In the genomic region with DNA sequence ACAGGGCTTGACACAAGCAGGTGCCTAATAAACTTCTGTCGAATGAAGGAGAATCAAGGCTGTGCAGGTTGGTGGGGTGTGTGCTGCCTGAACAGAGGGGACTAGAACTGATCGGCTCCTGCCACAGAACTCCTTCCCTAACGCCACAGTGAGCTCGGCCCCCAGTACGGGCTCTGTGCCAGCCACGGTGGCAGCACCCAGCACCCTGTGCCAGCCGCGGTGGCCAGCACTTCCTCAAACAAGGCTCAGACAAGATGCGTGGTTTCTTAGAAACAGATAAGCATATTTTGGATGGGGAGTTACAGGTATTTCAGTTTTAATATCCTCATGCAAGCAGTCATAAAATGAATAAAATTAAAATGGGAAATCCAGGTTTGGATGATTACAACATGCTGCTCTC, we compare ENCODE assay signal across 23 cellular contexts. TPM values are rescaled to one million over a fixed set of nuclear protein-coding genes. Genes with fewer than 3 reads are reported as not detected.
"Had no signal": no experiment of that assay in that cellular context is flagged by ENCODE, and none has a peak within 500 bp of the region (broad histone marks: within the 10 kb centered on the region; RNA-seq: fewer than 3 reads in every experiment).

No MANE protein-coding gene starts in this region.

- H3K36me3 ChIP-seq: MG63, Peyer's patch had no signal

- ATAC-seq: T-helper 17 cell had no signal

- H3K4me1 ChIP-seq: Peyer's patch had no signal

- H3K4me3 Mint-ChIP-seq: activated naive CD4-positive, alpha-beta T cell treated with anti-CD3 and anti-CD28 coated beads, Interleukin-2, amount 10 ng/mL, durations not matched to agents 7 days and 5 days; activated naive CD8-positive, alpha-beta T cell treated with anti-CD3 and anti-CD28 coated beads for 36 hours; T-helper 17 cell; WTC11 had no signal

- DNase-seq: activated CD4-positive, alpha-beta T cell treated with anti-CD3 and anti-CD28 coated beads for 48 hours; activated CD4-positive, alpha-beta T cell treated with anti-CD3 and anti-CD28 coated beads, Interleukin-2, amount 50 U/mL, for 48 hours; activated CD4-positive, CD25-positive, alpha-beta regulatory T cell treated with anti-CD3 and anti-CD28 coated beads, Interleukin-2, amount 50 U/mL, for 72 hours; activated gamma-delta T cell treated with Interleukin-2 at 50 U/mL for 16 hours; activated naive CD4-positive, alpha-beta T cell treated with anti-CD3 and anti-CD28 coated beads, Interleukin-2, amount 10 ng/mL, durations not matched to agents 7 days and 5 days; activated naive CD8-positive, alpha-beta T cell treated with anti-CD3 and anti-CD28 coated beads for 36 hours; activated T-cell treated with anti-CD3 and anti-CD28 coated beads, Interleukin-2, amount 50 U/mL, for 48 hours; MG63; MV-4-11; NCI-H1105 treated with DMSO at 0.1 percent for 48 hours; NCI-H1436 treated with DMSO at 0.1 percent for 48 hours; NCI-H187; NCI-H2171 treated with DMSO at 0.1 percent for 48 hours; NCI-H226; NCI-H526; NCI-H774; SHP77 treated with DMSO at 0.1 percent for 48 hours; T-helper 17 cell; T-helper 9 cell had no signal

- H3K27me3 Mint-ChIP-seq: activated naive CD4-positive, alpha-beta T cell treated with anti-CD3 and anti-CD28 coated beads, Interleukin-2, amount 10 ng/mL, durations not matched to agents 7 days and 5 days had no signal

- H3K27ac ChIP-seq: Peyer's patch had no signal

- H3K27ac Mint-ChIP-seq: activated naive CD4-positive, alpha-beta T cell treated with anti-CD3 and anti-CD28 coated beads, Interleukin-2, amount 10 ng/mL, durations not matched to agents 7 days and 5 days; activated naive CD8-positive, alpha-beta T cell treated with anti-CD3 and anti-CD28 coated beads for 36 hours; activated T-helper 2 cell treated with anti-CD3 and anti-CD28 coated beads, Interferon-gamma antibody, Interleukin-2, Interleukin-4, amounts not matched to agents 10 μg/mL and 5 μg/mL and 100 μg/mL, durations not matched to agents 14 hours and 24 hours and 36 hours; T-helper 17 cell; WTC11 had no signal

- H3K36me3 Mint-ChIP-seq: activated naive CD4-positive, alpha-beta T cell treated with anti-CD3 and anti-CD28 coated beads, Interleukin-2, amount 10 ng/mL, durations not matched to agents 7 days and 5 days; activated naive CD8-positive, alpha-beta T cell treated with anti-CD3 and anti-CD28 coated beads for 36 hours; WTC11 had no signal

- H3K9me3 Mint-ChIP-seq: activated naive CD4-positive, alpha-beta T cell treated with anti-CD3 and anti-CD28 coated beads, Interleukin-2, amount 10 ng/mL, durations not matched to agents 7 days and 5 days; activated naive CD8-positive, alpha-beta T cell treated with anti-CD3 and anti-CD28 coated beads for 36 hours; activated T-helper 2 cell treated with anti-CD3 and anti-CD28 coated beads, Interferon-gamma antibody, Interleukin-2, Interleukin-4, amounts not matched to agents 10 μg/mL and 5 μg/mL and 100 μg/mL, durations not matched to agents 14 hours and 24 hours and 36 hours; WTC11 had no signal

- H3K9me3 ChIP-seq: MG63, Peyer's patch had no signal

- H3K4me3 ChIP-seq: MG63, Peyer's patch had no signal

- H3K4me1 Mint-ChIP-seq: activated naive CD4-positive, alpha-beta T cell treated with anti-CD3 and anti-CD28 coated beads, Interleukin-2, amount 10 ng/mL, durations not matched to agents 7 days and 5 days; activated naive CD8-positive, alpha-beta T cell treated with anti-CD3 and anti-CD28 coated beads for 36 hours had no signal

- H3K27me3 ChIP-seq: MG63, Peyer's patch had no signal

RNA-seq across cellular contexts. Expression of a gene that starts 26.0 kb away (rescaled TPM):
- total RNA-seq: activated naive CD8-positive, alpha-beta T cell treated with anti-CD3 and anti-CD28 coated beads for 36 hours; NCI-H460 had no signal
